In genomic region chr14:51507556-51508511, GRCh38 we compare ENCODE assay signal across 8 cellular contexts.
DNase-seq lines count a peak whose midpoint lies in the region; ATAC-seq and TF ChIP-seq lines count a peak whose summit lies in the region.

No MANE protein-coding gene starts in this region.

- H3K4me3 ChIP-seq in mammary epithelial cell (replicated peaks in 1 of 3; ENCODE audit: insufficient read depth in 1 of 3, low read depth in 2 of 3, low read length in 3 of 3) (peak overlapping the region in 1 of 3 experiments; percentile 12), lung (no peak overlapping the region)

- peaks cover 96% of the 10 kb centered on the region for H3K79me2 ChIP-seq in mammary epithelial cell (ENCODE audit: insufficient read depth, low read length)

- peak overlapping the region; percentile 56 for H2AFZ ChIP-seq in mammary epithelial cell (ENCODE audit: low read depth, low read length)

- 17% methylated on average over 10 of the region's 15 CpGs for WGBS in mammary epithelial cell (ENCODE audit: low coverage, missing lambda C conversion rate)
- WGBS in lung, 2 donors = 25 to 47% methylated on average over 15 of the region's 15 CpGs

- no peaks in the 10 kb centered on the region for H3K9me3 ChIP-seq in mammary epithelial cell (replicated peaks; ENCODE audit: insufficient read depth, low read length)
- H3K9me3 ChIP-seq in lung (ENCODE audit: control insufficient read depth in 2 of 2, insufficient read depth in 1 of 2, low read length in 1 of 2) = no peaks in the 10 kb centered on the region

- dilution Hi-C loops in mammary epithelial cell (cut with HindIII; ENCODE audit: low sequenced_read_pairs) = no loop called here

- H3K27me3 Mint-ChIP-seq in type B pancreatic cell = peaks cover 27% of the 10 kb centered on the region

- H4K20me1 ChIP-seq in mammary epithelial cell (ENCODE audit: insufficient read depth, low read length) = no peaks in the 10 kb centered on the region

- TF ChIP-seq CTCF in mammary epithelial cell (conservative IDR thresholded peaks at IDR 0.05 in 1 of 2, IDR thresholded peaks at IDR 0.05 in 1 of 2; ENCODE audit: extremely low read depth in 1 of 2, insufficient read depth in 1 of 2, low read depth in 1 of 2, low read length in 2 of 2) (no peak), lung (IDR thresholded peaks at IDR 0.05; ENCODE audit: control extremely low read depth, extremely low read depth) (no peak), type B pancreatic cell (conservative IDR thresholded peaks at IDR 0.05) (no peak)

- peak overlapping the region; percentile 59 for H3K4me2 ChIP-seq in mammary epithelial cell (ENCODE audit: insufficient read depth, low read depth, low read length)

- H3K36me3 ChIP-seq in mammary epithelial cell (ENCODE audit: insufficient read depth, low read length) (peaks cover 3% of the 10 kb centered on the region), lung (ENCODE audit: control insufficient read depth in 2 of 2, insufficient read depth in 2 of 2, low read length in 2 of 2) (no peaks in the 10 kb centered on the region)

- peaks cover 5% of the 10 kb centered on the region for H3K9me3 Mint-ChIP-seq in type B pancreatic cell

- DNase-seq in NCI-H1417 treated with DMSO at 0.1 percent for 48 hours (lab: John Stamatoyannopoulos, UW) (peak; percentile 57), mammary epithelial cell (peak; percentile 61), lung (ENCODE audit: low spot score) (peak; percentile 34), type B pancreatic cell (ENCODE audit: extremely low spot score, unreplicated experiment) (peak; percentile 70), NCI-H1048 (lab: John Stamatoyannopoulos, UW) (no peak)
- no peak for DNase-seq in activated effector memory CD4-positive, alpha-beta T cell treated with anti-CD3 and anti-CD28 coated beads, Interleukin-2, amount 50 U/mL, for 16 hours

- intact Hi-C loops in mammary epithelial cell (cut with micrococcal nuclease) = no loop called here

- H3K9ac ChIP-seq in mammary epithelial cell (ENCODE audit: insufficient read depth, low read length) = peak overlapping the region; percentile 51

- H3K4me1 ChIP-seq in mammary epithelial cell (ENCODE audit: insufficient read depth, low read length) (peaks cover 29% of the 10 kb centered on the region), lung (ENCODE audit: control insufficient read depth in 2 of 2, insufficient read depth in 2 of 2, low read length in 2 of 2) (peaks cover 0 to 7% of the 10 kb centered on the region in 2 donors)

- H3K27ac ChIP-seq in mammary epithelial cell (ENCODE audit: insufficient read depth, low read depth, low read length) (peak overlapping the region; percentile 73), lung (ENCODE audit: low read depth in 1 of 2, low read length in 1 of 2) (peak overlapping the region in 1 of 2 donors; percentile 83)

- CTCF ChIA-PET in mammary epithelial cell (lab: Charles Lee; ENCODE audit: low non-redundant PET) = interaction anchor here (0.7 kb wide), 1 partner anchor 109 kb away, joined by 5 read pairs; no protein-coding TSS in a partner anchor

- in situ Hi-C loops in mammary epithelial cell (cut with MboI; ENCODE audit: low sequenced_read_pairs in 2 of 2) = no loop called here

- H3K27me3 ChIP-seq in mammary epithelial cell (ENCODE audit: insufficient read depth, low read length) (no peaks in the 10 kb centered on the region), lung (ENCODE audit: control insufficient read depth, insufficient read depth) (no peaks in the 10 kb centered on the region)

- H3K4me1 Mint-ChIP-seq in type B pancreatic cell (ENCODE audit: unreplicated experiment) = peaks cover 30% of the 10 kb centered on the region

- H3K27ac Mint-ChIP-seq in type B pancreatic cell = peak overlapping the region; percentile 22

- no peaks in the 10 kb centered on the region for H3K36me3 Mint-ChIP-seq in type B pancreatic cell

- BruUV-seq in mammary epithelial cell (replicated peaks; lab: Mats Ljungman, UMichigan) = no TSS peak

- peak overlapping the region; percentile 32 for H3K4me3 Mint-ChIP-seq in type B pancreatic cell

- ATAC-seq in lung (ENCODE audit: insufficient read depth, low FRiP score) (no peak), GM21576 (IDR thresholded peaks at IDR 0.05; ENCODE audit: unreplicated experiment) (no peak), GM18867 (IDR thresholded peaks at IDR 0.05; ENCODE audit: unreplicated experiment) (no peak)

Comparison
In these comparisons a context has a peak if more than half of its experiments do, and no peak if none do; other contexts are left out.
1. DNase-seq: peak in NCI-H1417 treated with DMSO at 0.1 percent for 48 hours (single experiment), mammary epithelial cell (single experiment), lung (single experiment) and type B pancreatic cell (single experiment); none in NCI-H1048 (single experiment) and activated effector memory CD4-positive, alpha-beta T cell treated with anti-CD3 and anti-CD28 coated beads, Interleukin-2, amount 50 U/mL, for 16 hours (single experiment).